In the genomic region with DNA sequence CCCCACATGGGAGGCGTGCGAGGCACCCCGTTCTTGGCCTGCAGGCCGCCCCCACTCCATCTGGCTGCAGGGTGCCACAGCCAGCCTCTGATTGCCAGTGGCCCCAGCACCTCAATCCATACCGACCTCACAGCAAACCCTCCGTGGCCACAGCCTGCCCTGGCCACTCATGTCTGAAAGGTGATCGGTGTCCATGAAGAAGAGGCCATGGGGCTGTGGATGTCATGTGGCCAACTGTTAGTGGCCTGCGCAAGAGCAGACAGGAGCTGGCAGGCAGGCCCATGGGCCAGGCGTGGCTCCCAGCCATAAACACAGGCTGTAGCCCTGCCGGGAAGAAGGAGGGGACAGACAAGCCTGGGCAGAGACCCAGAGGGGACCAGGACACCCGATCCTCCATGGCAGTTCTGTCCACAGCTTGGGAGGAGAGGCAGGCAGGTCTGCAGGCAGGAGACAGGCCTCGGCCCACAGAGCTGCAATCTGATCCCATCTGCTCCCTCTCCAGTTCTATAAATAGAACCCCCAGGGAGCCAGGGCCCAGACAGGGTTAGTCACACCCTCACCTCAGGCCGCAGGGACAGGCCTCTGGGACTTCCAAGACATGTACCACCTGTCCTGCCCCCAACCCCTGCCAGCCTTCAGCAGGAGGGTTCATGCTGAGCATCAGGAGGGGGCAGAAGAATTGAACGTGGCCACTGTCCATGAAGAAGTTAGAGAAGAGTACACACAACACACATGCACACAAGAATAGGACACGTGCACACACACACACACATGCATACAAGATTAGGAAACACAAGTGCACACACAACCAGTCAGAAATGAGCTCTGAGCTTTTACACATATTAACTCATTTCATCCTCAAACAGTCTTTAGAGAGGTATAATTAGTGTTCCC, we compare ENCODE assay signal across 8 cellular contexts. TPM values are rescaled to one million over a fixed set of nuclear protein-coding genes. Genes with fewer than 3 reads are reported as not detected.
A peak's percentile ranks its signal among the peaks of the same experiment; 100 is the strongest.
DNase-seq lines count a peak whose midpoint lies in the region; FAIRE-seq and TF ChIP-seq lines count a peak whose summit lies in the region.

No MANE protein-coding gene starts in this region.

- DNase-seq in AG08395 (ENCODE audit: low spot score) (peak; percentile 74), NCI-H1092 treated with DMSO at 0.1 percent for 48 hours (lab: John Stamatoyannopoulos, UW) (peak; percentile 83), adrenal gland (peak; percentile 56 to 88 (median 86)), iPS-NIHi7 (ENCODE audit: extremely low spot score) (peak; percentile 58), urothelium cell line (ENCODE audit: low spot score) (peak; percentile 93), mesenteric fat pad (ENCODE audit: low spot score) (no peak), amniotic stem cell (lab: John Stamatoyannopoulos, UW) (no peak)
- no peak for DNase-seq in activated T-cell treated with anti-CD3 and anti-CD28 coated beads, Interleukin-2, amount 50 U/mL, for 48 hours

- intact Hi-C loops in adrenal gland (cut with DNase I) = no loop called here

- H3K36me3 ChIP-seq in adrenal gland (replicated peaks in 1 of 2) = no peaks in the 10 kb centered on the region

- peaks cover 11 to 12% of the 10 kb centered on the region in 2 donors for H3K4me1 ChIP-seq in adrenal gland (replicated peaks in 1 of 2)

- peak overlapping the region in 4 of 5 donors; percentile 38 to 85 (median 63) for H3K27ac ChIP-seq in adrenal gland

- H3K9me3 ChIP-seq in adrenal gland (replicated peaks in 1 of 3) = no peaks in the 10 kb centered on the region

- 53 to 72% (median 62%) methylated on average over 11 to 15 of the region's 15 CpGs for WGBS in adrenal gland, 4 donors

- TF ChIP-seq CTCF in adrenal gland (IDR thresholded peaks at IDR 0.05) = no peak

- FAIRE-seq in urothelium cell line (lab: Jason Lieb, UNC) = peak; percentile 97

- H3K27me3 ChIP-seq in adrenal gland = no peaks in the 10 kb centered on the region

- no peak overlapping the region for H3K4me3 ChIP-seq in adrenal gland

- TF ChIP-seq POLR2A in adrenal gland (IDR thresholded peaks at IDR 0.05) = peak in 1 of 2 donors; percentile 21

RNA-seq across cellular contexts. Expression of a gene that starts 16.9 kb away (rescaled TPM):
- 10 to 100 TPM in 5 of 8 donors, 1 to 10 TPM in 3; 1.3 to 48.2 (median 15.7) TPM for total RNA-seq in adrenal gland
- polyA plus RNA-seq in adrenal gland = 1 to 10 TPM; 4.1 to 5.1 (median 4.3) TPM
- total RNA-seq in mesenteric fat pad = 15.2 TPM

Comparison
In these comparisons a context has a peak if more than half of its experiments do, and no peak if none do; other contexts are left out.
1. DNase-seq: peak in AG08395 (single experiment), NCI-H1092 treated with DMSO at 0.1 percent for 48 hours (single experiment), adrenal gland (7 of 7), iPS-NIHi7 (single experiment) and urothelium cell line (single experiment); none in activated T-cell treated with anti-CD3 and anti-CD28 coated beads, Interleukin-2, amount 50 U/mL, for 48 hours (0 of 2), mesenteric fat pad (single experiment) and amniotic stem cell (single experiment).